Comparison of ENCODE assay signal across 11 cellular contexts in genomic region chr6:47307362-47308222, GRCh38. TPM values are rescaled to one million over a fixed set of nuclear protein-coding genes. Genes with fewer than 3 reads are reported as not detected.
A peak's percentile ranks its signal among the peaks of the same experiment; 100 is the strongest.
DNase-seq lines count a peak whose midpoint lies in the region; ATAC-seq, FAIRE-seq and TF ChIP-seq lines count a peak whose summit lies in the region.
"Had no signal": no experiment of that assay in that cellular context is flagged by ENCODE, and none has a peak within 500 bp of the region (broad histone marks: within the 10 kb centered on the region; RNA-seq: fewer than 3 reads in every experiment).

No MANE protein-coding gene starts in this region.

- TF ChIP-seq RAD21 in HepG2 (CRISPR knock-in tag; IDR thresholded peaks at IDR 0.05), result no peak

- H3K36me3 ChIP-seq in HepG2 (replicated peaks in 1 of 2; ENCODE audit: control insufficient read depth in 1 of 2, insufficient read depth in 2 of 2, low read length in 2 of 2) (peaks cover 4 to 20% of the 10 kb centered on the region in 2 experiments; a peak in 4 of 5 replicates), right lobe of liver (no peaks in the 10 kb centered on the region)

- peaks cover 5% of the 10 kb centered on the region for H3K36me3 Mint-ChIP-seq in central memory CD8-positive, alpha-beta T cell (ENCODE audit: insufficient read depth)
- H3K36me3 Mint-ChIP-seq in memory B cell, result no peaks in the 10 kb centered on the region

- H3K27me3 Mint-ChIP-seq in central memory CD8-positive, alpha-beta T cell, result peaks cover 88% of the 10 kb centered on the region
- peaks cover 18% of the 10 kb centered on the region for H3K27me3 Mint-ChIP-seq in memory B cell

- H3K27ac Mint-ChIP-seq in central memory CD8-positive, alpha-beta T cell (ENCODE audit: low read depth), result no peak overlapping the region
- no peak overlapping the region for H3K27ac Mint-ChIP-seq in memory B cell

- H3K4me1 ChIP-seq in HepG2 (ENCODE audit: insufficient read depth, low read length) (peaks cover 64% of the 10 kb centered on the region), right lobe of liver (no peaks in the 10 kb centered on the region)

- H3K4me3 Mint-ChIP-seq in central memory CD8-positive, alpha-beta T cell, result peak overlapping the region; percentile 60
- H3K4me3 Mint-ChIP-seq in memory B cell, result peak overlapping the region; percentile 75

- in situ Hi-C loops in HepG2 (cut with HindIII; ENCODE audit: extremely low pct_ligation_motif_present, low pct_unique_long_range_greater_than_20kb), result loop anchor here (5.0 to 25.0 kb wide), 3 partner anchors 70 to 445 kb away; no protein-coding TSS in a partner anchor

- H3K4me1 Mint-ChIP-seq in central memory CD8-positive, alpha-beta T cell, result no peaks in the 10 kb centered on the region
- peaks cover 4% of the 10 kb centered on the region for H3K4me1 Mint-ChIP-seq in memory B cell

- peaks cover 71% of the 10 kb centered on the region for H3K79me2 ChIP-seq in HepG2 (ENCODE audit: insufficient read depth, low read length)

- WGBS in HepG2 (ENCODE audit: low lambda C conversion rate), result 71% methylated on average over 7 of the region's 7 CpGs
- WGBS in right lobe of liver (ENCODE audit: insufficient coverage, low coverage, low lambda C conversion rate, missing lambda C conversion rate), result 89% methylated on average over 6 of the region's 7 CpGs

- intact Hi-C loops in HepG2 (cut with micrococcal nuclease; ENCODE audit: unreplicated experiment), result loop anchor here (5.0 kb wide), 3 partner anchors 45 to 230 kb away; no protein-coding TSS in a partner anchor
- intact Hi-C loops in right lobe of liver (cut with DNase I), result loop anchor here in 1 of 2 donors (5.0 kb wide), 1 partner anchor 210 kb away; no protein-coding TSS in a partner anchor

- H3K27ac ChIP-seq in HepG2 (ENCODE audit: extremely low read length, insufficient read depth, low read length) (peak overlapping the region; percentile 63), right lobe of liver (no peak overlapping the region)

- H3K4me3 ChIP-seq in HepG2 (replicated peaks in 1 of 3; ENCODE audit: insufficient read depth in 1 of 3, low read depth in 2 of 3, low read length in 3 of 3) (peak overlapping the region; percentile 93 to 98 (median 95)), right lobe of liver (peak overlapping the region in 1 of 3 donors; percentile 5)

- peak overlapping the region; percentile 88 for H3K4me2 ChIP-seq in HepG2 (ENCODE audit: low read depth, low read length)

- FAIRE-seq in HepG2 (lab: Jason Lieb, UNC), result no peak

- BruUV-seq in HepG2 (replicated peaks; lab: Mats Ljungman, UMichigan), result no TSS peak

- TF ChIP-seq EP300 in HepG2 (IDR thresholded peaks at IDR 0.05; ENCODE audit: low read depth in 2 of 2, low read length in 2 of 2) (no peak), HepG2 (CRISPR knock-in tag; IDR thresholded peaks at IDR 0.05; ENCODE audit: borderline replicate concordance) (no peak)

- peak overlapping the region; percentile 94 for H3K9ac ChIP-seq in HepG2 (ENCODE audit: insufficient read depth, low read depth, low read length)

- peaks cover 59% of the 10 kb centered on the region for H4K20me1 ChIP-seq in HepG2 (ENCODE audit: insufficient read depth, low read length)

- no peak overlapping the region for H2AFZ ChIP-seq in HepG2 (ENCODE audit: low read length)

- TF ChIP-seq CTCF in HepG2 (CRISPR knock-in tag; IDR thresholded peaks at IDR 0.05) (no peak), right lobe of liver (IDR thresholded peaks at IDR 0.05) (no peak)

- no peaks in the 10 kb centered on the region for H3K9me3 Mint-ChIP-seq in central memory CD8-positive, alpha-beta T cell
- no peaks in the 10 kb centered on the region for H3K9me3 Mint-ChIP-seq in memory B cell

- CTCF ChIA-PET in HepG2 (lab: Yijun Ruan, JAX; ENCODE audit: low intra/inter-chr PET ratio, low total read pairs), result no interaction called here

- no peak for TF ChIP-seq POLR2A in HepG2 (IDR thresholded peaks at IDR 0.05; ENCODE audit: insufficient read depth in 1 of 2, low read depth in 2 of 2, low read length in 2 of 2)
- no peak for TF ChIP-seq POLR2A in right lobe of liver (IDR thresholded peaks at IDR 0.05)

- peaks cover 0 to 14% of the 10 kb centered on the region in 2 experiments; a peak in 1 of 5 replicates for H3K27me3 ChIP-seq in HepG2 (ENCODE audit: control insufficient read depth in 1 of 2, insufficient read depth in 2 of 2, low read length in 2 of 2)
- H3K27me3 ChIP-seq in right lobe of liver, result peaks cover 0 to 6% of the 10 kb centered on the region in 2 donors

- DNase-seq in HepG2 (ENCODE audit: low spot score), result no peak
- DNase-seq in right lobe of liver, result no peak
- no peak for DNase-seq in central memory CD8-positive, alpha-beta T cell (ENCODE audit: low spot score in 2 of 2)
- DNase-seq in memory B cell (ENCODE audit: low spot score in 2 of 2), result no peak
- DNase-seq in OCI-M2 (lab: John Stamatoyannopoulos, UW; ENCODE audit: unreplicated experiment), result no peak
- no peak for DNase-seq in amniotic stem cell (lab: John Stamatoyannopoulos, UW)
- DNase-seq: DMS153; foreskin melanocyte; stimulated activated CD4-positive, alpha-beta T cell treated with anti-CD3 and anti-CD28 coated beads, Interleukin-12 subunit alpha, Interleukin-12 subunit beta, amount 100 ng/mL, for 4 hours had no signal

- ATAC-seq in HepG2 (no peak), right lobe of liver (no peak), memory B cell (ENCODE audit: low read depth) (no peak), HG03039 (IDR thresholded peaks at IDR 0.05; ENCODE audit: unreplicated experiment) (no peak), esophagus mucosa (no peak)
- no peak for ATAC-seq in central memory CD8-positive, alpha-beta T cell (replicated peaks; ENCODE audit: extremely low read depth, poor library complexity, severe bottlenecking)

- H3K9me3 ChIP-seq in HepG2 (ENCODE audit: low read length), result no peaks in the 10 kb centered on the region
- no peaks in the 10 kb centered on the region for H3K9me3 ChIP-seq in right lobe of liver

- POLR2A ChIA-PET in HepG2 (lab: Yijun Ruan, JAX), result interaction anchor here (1.0 to 6.5 kb wide), 4 partner anchors 210 to 235 kb away, joined by 4 to 36 read pairs (median 10); no protein-coding TSS in a partner anchor

TF ChIP-seq in HepG2, 621 proteins besides CTCF, POLR2A, EP300 and RAD21 (continues in another document):
- TF ChIP-seq ZNF121 (CRISPR knock-in tag; IDR thresholded peaks at IDR 0.05), result peak; percentile 96
- no peak for TF ChIP-seq PAWR (CRISPR knock-in tag; IDR thresholded peaks at IDR 0.05; ENCODE audit: borderline replicate concordance)
- TF ChIP-seq TAF1 (CRISPR knock-in tag; IDR thresholded peaks at IDR 0.05), result 0 out of 2 replicates have a peak, but pooled peaks have one; percentile 31
- TF ChIP-seq CEBPB (IDR thresholded peaks at IDR 0.05; ENCODE audit: borderline replicate concordance, low read depth, low read length), result peak; percentile 80
- 0 out of 2 replicates have a peak, but pooled peaks have one; percentile 25 for TF ChIP-seq CBFB (CRISPR knock-in tag; IDR thresholded peaks at IDR 0.05)
- TF ChIP-seq ELF3 (CRISPR knock-in tag; IDR thresholded peaks at IDR 0.05), result no peak
- no peak for TF ChIP-seq PRMT3 (CRISPR knock-in tag; IDR thresholded peaks at IDR 0.05; ENCODE audit: borderline replicate concordance, low read depth)
- TF ChIP-seq SNAI1 (CRISPR knock-in tag; IDR thresholded peaks at IDR 0.05; ENCODE audit: borderline replicate concordance), result no peak
- TF ChIP-seq ZNF747 (CRISPR knock-in tag; IDR thresholded peaks at IDR 0.05; ENCODE audit: borderline replicate concordance), result no peak
- TF ChIP-seq GRHL1 (CRISPR knock-in tag; conservative IDR thresholded peaks at IDR 0.05), result no peak
- TF ChIP-seq ZIK1 (CRISPR knock-in tag; IDR thresholded peaks at IDR 0.05; ENCODE audit: borderline replicate concordance, low read depth), result no peak
- TF ChIP-seq RBFOX2 (IDR thresholded peaks at IDR 0.05; ENCODE audit: low read depth, low read length), result peak; percentile 61
- TF ChIP-seq ZNF33A (CRISPR knock-in tag; IDR thresholded peaks at IDR 0.05; ENCODE audit: borderline replicate concordance), result no peak

RNA-seq across cellular contexts. Expression of gene TNFRSF21, which starts 2.1 kb away (rescaled TPM):
- 35.4 and 46.3 TPM in 2 replicates for total RNA-seq in HepG2 (2016; rRNA removed; fragmentation: Illumina TruSeq; extraction: Trizol)
- 64.4 and 66.8 TPM in 2 replicates for total RNA-seq in HepG2 (2016; cell fraction: cytosol; rRNA removed; fragmentation: Illumina TruSeq; extraction: Trizol; ENCODE audit: low read depth)
- 32.9 and 45.1 TPM in 2 replicates for total RNA-seq in HepG2 (2016; cell fraction: insoluble cytoplasmic fraction; rRNA removed; fragmentation: Illumina TruSeq; extraction: Trizol)
- 83.9 and 85.3 TPM in 2 replicates for total RNA-seq in HepG2 (2016; cell fraction: membrane; rRNA removed; fragmentation: Illumina TruSeq; extraction: Trizol)
- total RNA-seq in HepG2 (2016; cell fraction: nucleus; rRNA removed; fragmentation: Illumina TruSeq; extraction: Trizol), result 42.5 and 44.5 TPM in 2 replicates
- 24.8 and 27.5 TPM in 2 replicates for polyA plus RNA-seq in HepG2 (2011; rRNA removed)
- polyA plus RNA-seq in HepG2 (2011; cell fraction: cytosol; rRNA removed), result 28.3 and 32.5 TPM in 2 replicates
- 26.7 and 28.4 TPM in 2 replicates for polyA plus RNA-seq in HepG2 (2011; cell fraction: nucleus; rRNA removed)
- polyA plus RNA-seq in HepG2 (2012), result 29.4 and 72.1 TPM in 2 replicates
- 7.7 and 9.6 TPM in 2 replicates for polyA plus RNA-seq in HepG2 (2016; cell fraction: cytosol; fragmentation: Illumina TruSeq; extraction: Trizol; ENCODE audit: low read depth)
- polyA plus RNA-seq in HepG2 (2016; cell fraction: insoluble cytoplasmic fraction; fragmentation: Illumina TruSeq; extraction: Trizol; ENCODE audit: low read depth), result 42.9 and 49.8 TPM in 2 replicates
- polyA plus RNA-seq in HepG2 (2016; cell fraction: membrane; fragmentation: Illumina TruSeq; extraction: Trizol; ENCODE audit: low read depth), result 32.5 and 38.1 TPM in 2 replicates
- polyA plus RNA-seq in HepG2 (2016; cell fraction: nucleus; fragmentation: Illumina TruSeq; extraction: Trizol; ENCODE audit: insufficient read depth, low read depth), result 56.9 and 64.9 TPM in 2 replicates
- polyA minus RNA-seq in HepG2 (2011; rRNA and poly(A)+ RNA removed; ENCODE audit: low replicate concordance), result 26.7 and 80.6 TPM in 2 replicates
- polyA minus RNA-seq in HepG2 (2011; cell fraction: cytosol; rRNA and poly(A)+ RNA removed), result 40.3 and 44.4 TPM in 2 replicates
- 66.8 and 71.1 TPM in 2 replicates for polyA minus RNA-seq in HepG2 (2011; cell fraction: nucleus; rRNA and poly(A)+ RNA removed)
- 1 to 10 TPM; 1.9 to 7.9 (median 5.3) TPM for total RNA-seq in right lobe of liver
- total RNA-seq in esophagus mucosa, result 64.6 TPM
